In the genomic region with DNA sequence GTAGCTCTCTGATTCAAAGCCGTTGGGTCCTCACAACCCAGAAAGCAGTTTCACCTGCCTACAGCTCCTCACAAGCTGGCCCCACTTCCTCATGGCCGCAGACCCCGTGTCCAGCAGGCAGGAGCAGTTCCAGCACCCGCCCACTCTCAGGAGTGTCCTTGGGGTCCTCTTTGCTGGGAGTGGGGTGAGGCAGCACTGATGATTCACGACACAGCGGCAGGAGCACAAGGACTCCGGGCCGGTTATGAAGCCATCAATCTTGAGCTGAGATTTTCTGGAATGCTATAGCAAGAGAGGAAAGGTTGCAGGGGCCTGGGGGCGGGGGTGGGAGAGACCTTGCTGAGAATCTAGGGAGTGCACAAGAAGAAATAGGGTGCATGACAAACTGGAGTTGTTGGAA, we compare ENCODE assay signal across 27 cellular contexts.
"Had no signal": no experiment of that assay in that cellular context is flagged by ENCODE, and none has a peak within 500 bp of the region (broad histone marks: within the 10 kb centered on the region; RNA-seq: fewer than 3 reads in every experiment).

No MANE protein-coding gene starts in this region.

- H3K27ac ChIP-seq: left lung, lower lobe of right lung, neutrophil, pancreas, prostate gland, skin epidermis, suprapubic skin, thoracic aorta, tibial artery, upper lobe of right lung had no signal

- H3K4me1 ChIP-seq: left lung, lower lobe of right lung, pancreas, prostate gland, suprapubic skin, tibial artery, upper lobe of right lung had no signal

- DNase-seq: hippocampal formation; kidney glomerular epithelial cell; left cardiac atrium; left lung; lower lobe of right lung; mammary epithelial cell; mesenchymal stem cell; naive B cell; natural killer cell; pancreas; posterior cingulate gyrus; retina; right cardiac atrium; stimulated activated CD4-positive, alpha-beta T cell treated with anti-CD3 and anti-CD28 coated beads, Interleukin-4, amount 100 ng/mL, for 24 hours; stimulated activated naive CD4-positive, alpha-beta T cell; tibial artery; trophoblast cell; upper lobe of right lung had no signal

- ATAC-seq: left cardiac atrium; left lung; lower lobe of right lung; natural killer cell; pancreas; right cardiac atrium; sciatic nerve; stimulated activated effector memory CD8-positive, alpha-beta T cell treated with anti-CD3 and anti-CD28 coated beads, Interleukin-12 subunit alpha, Interleukin-12 subunit beta, amount 100 ng/mL, for 72 hours; upper lobe of right lung had no signal

- H3K27ac Mint-ChIP-seq: mesothelial cell of epicardium; naive B cell; natural killer cell; stimulated activated effector memory CD8-positive, alpha-beta T cell treated with anti-CD3 and anti-CD28 coated beads, Interleukin-12 subunit alpha, Interleukin-12 subunit beta, amount 100 ng/mL, for 72 hours; stimulated activated naive CD8-positive, alpha-beta T cell treated with anti-CD3 and anti-CD28 coated beads, Interleukin-15, Interleukin-2, amounts not matched to agents 100 ng/mL and 50 ng/mL, for 24 hours had no signal

- H3K4me1 Mint-ChIP-seq: naive B cell; natural killer cell; stimulated activated effector memory CD8-positive, alpha-beta T cell treated with anti-CD3 and anti-CD28 coated beads, Interleukin-12 subunit alpha, Interleukin-12 subunit beta, amount 100 ng/mL, for 72 hours had no signal

- H3K9me3 ChIP-seq: left lung, lower lobe of right lung, neutrophil, pancreas, prostate gland, suprapubic skin, thoracic aorta, tibial artery, upper lobe of right lung had no signal

- H3K4me3 Mint-ChIP-seq: mesothelial cell of epicardium; naive B cell; natural killer cell; stimulated activated effector memory CD8-positive, alpha-beta T cell treated with anti-CD3 and anti-CD28 coated beads, Interleukin-12 subunit alpha, Interleukin-12 subunit beta, amount 100 ng/mL, for 72 hours; stimulated activated naive CD8-positive, alpha-beta T cell treated with anti-CD3 and anti-CD28 coated beads, Interleukin-15, Interleukin-2, amounts not matched to agents 100 ng/mL and 50 ng/mL, for 24 hours had no signal

- H3K9me3 Mint-ChIP-seq: mesothelial cell of epicardium; natural killer cell; stimulated activated effector memory CD8-positive, alpha-beta T cell treated with anti-CD3 and anti-CD28 coated beads, Interleukin-12 subunit alpha, Interleukin-12 subunit beta, amount 100 ng/mL, for 72 hours; stimulated activated naive CD8-positive, alpha-beta T cell treated with anti-CD3 and anti-CD28 coated beads, Interleukin-15, Interleukin-2, amounts not matched to agents 100 ng/mL and 50 ng/mL, for 24 hours had no signal

- H3K36me3 Mint-ChIP-seq: mesothelial cell of epicardium; naive B cell; natural killer cell; stimulated activated effector memory CD8-positive, alpha-beta T cell treated with anti-CD3 and anti-CD28 coated beads, Interleukin-12 subunit alpha, Interleukin-12 subunit beta, amount 100 ng/mL, for 72 hours had no signal

- H3K27me3 Mint-ChIP-seq: naive B cell; stimulated activated naive CD8-positive, alpha-beta T cell treated with anti-CD3 and anti-CD28 coated beads, Interleukin-15, Interleukin-2, amounts not matched to agents 100 ng/mL and 50 ng/mL, for 24 hours had no signal

- H3K4me3 ChIP-seq: left lung, lower lobe of right lung, pancreas, prostate gland, skin epidermis, suprapubic skin, thoracic aorta, tibial artery, upper lobe of right lung had no signal

- H3K36me3 ChIP-seq: left lung, lower lobe of right lung, neutrophil, pancreas, prostate gland, suprapubic skin, thoracic aorta, tibial artery, upper lobe of right lung had no signal

- H3K27me3 ChIP-seq: left lung, neutrophil, pancreas, suprapubic skin, tibial artery, upper lobe of right lung had no signal
